Comparison of ENCODE assay signal across 13 cellular contexts in the genomic region with DNA sequence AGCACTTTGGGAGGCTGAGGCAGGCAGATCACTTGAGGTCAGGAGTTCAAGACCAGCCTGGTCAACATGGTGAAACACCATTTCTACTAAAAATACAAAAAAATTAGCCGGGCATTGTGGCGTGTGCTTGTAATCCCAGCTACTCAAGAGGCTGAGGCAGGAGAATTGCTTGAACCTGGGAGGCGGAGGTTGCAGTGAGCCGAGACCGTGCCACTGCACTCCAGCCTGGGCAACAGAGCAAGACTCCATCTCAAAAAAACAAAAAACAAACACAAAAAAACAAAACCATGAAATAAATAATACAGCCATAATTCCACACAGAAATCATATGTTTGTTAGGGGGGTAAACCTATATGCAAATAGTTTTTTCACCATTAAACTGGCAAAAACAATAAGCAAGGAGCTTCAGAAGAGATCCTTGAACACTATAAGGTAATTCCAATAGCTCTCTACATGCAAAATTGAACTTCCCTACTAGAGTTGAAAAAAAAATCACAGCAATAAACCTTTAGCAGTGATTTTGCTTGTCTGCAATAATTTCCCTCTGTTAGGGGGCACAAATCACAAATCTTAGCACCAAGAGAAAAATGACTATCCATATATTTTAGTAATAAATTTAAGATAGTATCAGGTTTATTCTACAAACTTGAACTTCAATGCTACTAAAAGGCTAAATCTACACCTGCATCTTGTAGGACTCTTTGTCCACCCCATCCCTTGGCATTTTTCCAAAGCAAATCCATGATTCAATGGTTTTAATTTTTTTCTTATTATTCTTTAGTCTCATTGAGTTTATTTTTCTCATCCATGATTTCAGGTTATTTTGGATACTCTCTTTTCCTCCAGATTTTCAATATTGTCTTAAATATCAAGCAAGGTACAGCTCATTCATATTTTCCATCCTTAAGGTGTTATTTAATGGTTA. TPM values are rescaled to one million over a fixed set of nuclear protein-coding genes. Genes with fewer than 3 reads are reported as not detected.
DNase-seq lines count a peak whose midpoint lies in the region; ATAC-seq and TF ChIP-seq lines count a peak whose summit lies in the region.
"Had no signal": no experiment of that assay in that cellular context is flagged by ENCODE, and none has a peak within 500 bp of the region (broad histone marks: within the 10 kb centered on the region; RNA-seq: fewer than 3 reads in every experiment).

No MANE protein-coding gene starts in this region.

- DNase-seq in SK-N-MC (ENCODE audit: low read depth, low spot score): no peak
- DNase-seq in NAMALWA (ENCODE audit: low spot score): no peak
- DNase-seq: activated CD8-positive, alpha-beta memory T cell treated with anti-CD3 and anti-CD28 coated beads for 24 hours; amniotic stem cell; effector CD8-positive, alpha-beta T cell; heart right ventricle; NCI-H187 had no signal

- no peaks in the 10 kb centered on the region for H3K9me2 ChIP-seq in DOHH2 (replicated peaks; ENCODE audit: control insufficient read depth, low read length)

- no peak overlapping the region for H3K27ac ChIP-seq in ACC112 (ENCODE audit: low read depth, low read length)
- H3K27ac ChIP-seq in DOHH2 (ENCODE audit: low read depth, low read length): no peak overlapping the region
- no peak overlapping the region for H3K27ac ChIP-seq in SK-N-MC
- H3K27ac ChIP-seq: heart right ventricle had no signal

- no peaks in the 10 kb centered on the region for H3F3A ChIP-seq in DOHH2 (ENCODE audit: control insufficient read depth, insufficient read depth)

- H3K9ac ChIP-seq in SK-N-MC (ENCODE audit: insufficient read length) (no peak overlapping the region), iPS-15b (ENCODE audit: low read depth, low read length) (no peak overlapping the region)

- peaks cover 97% of the 10 kb centered on the region for H3K79me2 ChIP-seq in ACC112 (ENCODE audit: control insufficient read depth, insufficient read depth, low read length, unreplicated experiment)
- peaks cover 100% of the 10 kb centered on the region for H3K79me2 ChIP-seq in DOHH2 (ENCODE audit: control insufficient read depth, low read length)

- H3K9me3 ChIP-seq in DOHH2 (ENCODE audit: control insufficient read depth, insufficient read depth, low read length) (no peaks in the 10 kb centered on the region), SK-N-MC (ENCODE audit: low read depth, low read length) (no peaks in the 10 kb centered on the region), iPS-15b (ENCODE audit: control insufficient read depth, insufficient read depth, low read length) (no peaks in the 10 kb centered on the region)
- H3K9me3 ChIP-seq: heart right ventricle had no signal

- H3K4me1 ChIP-seq in ACC112 (ENCODE audit: control insufficient read depth, insufficient read depth, low read length, unreplicated experiment) (peaks cover 28% of the 10 kb centered on the region), DOHH2 (ENCODE audit: control insufficient read depth, low read length) (peaks cover 34% of the 10 kb centered on the region), iPS-15b (ENCODE audit: control insufficient read depth, insufficient read depth, low read length) (peaks cover 12% of the 10 kb centered on the region)

- TF ChIP-seq CTCF in DOHH2 (IDR thresholded peaks at IDR 0.05; ENCODE audit: low read depth, low read length, poor library complexity, severe bottlenecking): no peak

- H3K27me3 ChIP-seq in ACC112 (ENCODE audit: insufficient read depth, low read length) (no peaks in the 10 kb centered on the region), DOHH2 (ENCODE audit: control insufficient read depth, low read length) (no peaks in the 10 kb centered on the region), iPS-15b (ENCODE audit: control insufficient read depth, insufficient read depth, low read length) (no peaks in the 10 kb centered on the region)
- H3K27me3 ChIP-seq: heart right ventricle had no signal

- peaks cover 15% of the 10 kb centered on the region for H3K36me3 ChIP-seq in ACC112 (ENCODE audit: insufficient read depth, low read length)
- peaks cover 70% of the 10 kb centered on the region for H3K36me3 ChIP-seq in DOHH2 (ENCODE audit: control insufficient read depth, low read length)
- peaks cover 75% of the 10 kb centered on the region for H3K36me3 ChIP-seq in SK-N-MC (ENCODE audit: insufficient read depth, low read length)
- no peaks in the 10 kb centered on the region for H3K36me3 ChIP-seq in iPS-15b (ENCODE audit: control insufficient read depth, insufficient read depth, low read length)

- no peak for ATAC-seq in HG03442 (IDR thresholded peaks at IDR 0.05; ENCODE audit: unreplicated experiment)
- no peak for ATAC-seq in esophagus mucosa
- ATAC-seq in HG03520 (IDR thresholded peaks at IDR 0.05; ENCODE audit: unreplicated experiment): no peak
- ATAC-seq: heart right ventricle had no signal

- H4K20me1 ChIP-seq in DOHH2 (ENCODE audit: control insufficient read depth, insufficient read depth, low read depth, low read length): peaks cover 12% of the 10 kb centered on the region; the same call in 1 of the 2 replicates

- H3K4me3 ChIP-seq in ACC112 (ENCODE audit: low read depth, low read length) (peak overlapping the region; percentile 97), DOHH2 (ENCODE audit: low read length) (peak overlapping the region; percentile 94; the same call in 1 of the 2 replicates), SK-N-MC (peak overlapping the region; percentile 97; the same call in 1 of the 2 replicates), iPS-15b (ENCODE audit: low read depth, low read length) (peak overlapping the region; percentile 95)
- H3K4me3 ChIP-seq: heart right ventricle had no signal

- H3K4me2 ChIP-seq in DOHH2 (ENCODE audit: low read length): peak overlapping the region; percentile 81

- no peak overlapping the region for H2AFZ ChIP-seq in ACC112 (ENCODE audit: low read length, unreplicated experiment)

RNA-seq across cellular contexts. Expression of gene CSTF3, which starts 3.9 kb away (rescaled TPM):
- total RNA-seq in esophagus mucosa: 13.5 TPM
